ENCODE assay signal across 26 cellular contexts in the genomic region with DNA sequence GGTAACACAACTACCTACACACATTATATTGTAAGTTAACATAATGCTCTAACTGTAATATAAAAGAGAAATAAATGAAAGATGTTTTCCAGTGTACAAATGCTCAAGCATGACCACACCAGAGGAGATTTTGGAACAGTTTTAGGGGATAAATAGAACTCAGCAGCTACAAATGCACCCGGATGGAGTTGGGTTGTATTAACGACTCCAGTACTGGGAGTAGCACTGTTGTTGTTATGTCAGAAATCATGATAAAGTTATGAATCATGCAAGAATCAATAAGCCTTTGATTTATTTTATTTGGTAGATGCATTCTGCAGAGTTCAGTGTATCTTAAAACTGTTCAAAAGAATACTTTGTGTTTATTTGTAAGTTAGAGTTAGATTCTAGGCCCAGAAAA.
"Had no signal": no experiment of that assay in that cellular context is flagged by ENCODE, and none has a peak within 500 bp of the region (broad histone marks: within the 10 kb centered on the region; RNA-seq: fewer than 3 reads in every experiment).

No MANE protein-coding gene starts in this region.

- H3K79me2 ChIP-seq: hepatocyte had no signal

- ATAC-seq: activated naive CD4-positive, alpha-beta T cell treated with anti-CD3 and anti-CD28 coated beads, Interleukin-2, amount 50 U/mL, for 72 hours; activated T-helper 17 cell treated with anti-CD3 and anti-CD28 coated beads, Interleukin-2, amount 50 U/mL, for 72 hours; foreskin keratinocyte; left lung; natural killer cell; T-cell had no signal

- H3K4me2 ChIP-seq: hepatocyte had no signal

- H3K9me3 ChIP-seq: left lung, ovary, spleen, vagina had no signal

- DNase-seq: activated CD4-positive, CD25-positive, alpha-beta regulatory T cell treated with anti-CD3 and anti-CD28 coated beads, Interleukin-2, amount 50 U/mL, for 72 hours; activated T-cell treated with anti-CD3 and anti-CD28 coated beads, Interleukin-2, amount 50 U/mL, for 24 hours; aorta; brain microvascular endothelial cell; caudate nucleus; dermis blood vessel endothelial cell; effector CD8-positive, alpha-beta T cell; erythroblast; foreskin keratinocyte; glutamatergic neuron; immature natural killer cell; left lung; natural killer cell; ovary; spleen; stimulated activated CD4-positive, alpha-beta T cell treated with anti-CD3 and anti-CD28 coated beads, Interleukin-4, amount 100 ng/mL, for 24 hours; stimulated activated naive CD4-positive, alpha-beta T cell treated with Interleukin-2 at 50 U/mL for 16 hours; substantia nigra; T-cell; WERI-Rb-1 had no signal

- H3K4me3 ChIP-seq: hepatocyte, left lung, ovary, spleen, vagina had no signal

- H3K4me1 ChIP-seq: foreskin keratinocyte, spleen had no signal

- H3K27me3 ChIP-seq: brain microvascular endothelial cell, foreskin keratinocyte, hepatocyte, left lung, ovary, spleen, vagina had no signal

- H2AFZ ChIP-seq: hepatocyte had no signal

- H3K9me3 Mint-ChIP-seq: activated naive CD4-positive, alpha-beta T cell treated with anti-CD3 and anti-CD28 coated beads, Interleukin-2, amount 50 U/mL, for 72 hours; activated T-cell treated with anti-CD3 and anti-CD28 coated beads, Interleukin-2, amount 50 U/mL, for 24 hours; activated T-helper 17 cell treated with anti-CD3 and anti-CD28 coated beads, Interleukin-2, amount 50 U/mL, for 72 hours; immature natural killer cell; natural killer cell; T-cell; T-helper 2 cell treated with Interferon-gamma antibody and Interleukin-4, amounts not matched to agents 5 μg/mL and 100 μg/mL, for 36 hours; type B pancreatic cell had no signal

- H3K27me3 Mint-ChIP-seq: activated T-cell treated with anti-CD3 and anti-CD28 coated beads, Interleukin-2, amount 50 U/mL, for 24 hours; activated T-helper 17 cell treated with anti-CD3 and anti-CD28 coated beads, Interleukin-2, amount 50 U/mL, for 72 hours; T-cell; type B pancreatic cell had no signal

- H3K4me3 Mint-ChIP-seq: activated T-cell treated with anti-CD3 and anti-CD28 coated beads, Interleukin-2, amount 50 U/mL, for 24 hours; activated T-helper 17 cell treated with anti-CD3 and anti-CD28 coated beads, Interleukin-2, amount 50 U/mL, for 72 hours; immature natural killer cell; natural killer cell; T-cell; T-helper 2 cell treated with Interferon-gamma antibody and Interleukin-4, amounts not matched to agents 5 μg/mL and 100 μg/mL, for 36 hours; type B pancreatic cell had no signal

- H3K36me3 ChIP-seq: brain microvascular endothelial cell, ovary had no signal

- H3K27ac ChIP-seq: brain microvascular endothelial cell, foreskin keratinocyte, hepatocyte, left lung, spleen, vagina, WERI-Rb-1 had no signal

- H3K27ac Mint-ChIP-seq: activated naive CD4-positive, alpha-beta T cell treated with anti-CD3 and anti-CD28 coated beads, Interleukin-2, amount 50 U/mL, for 72 hours; activated T-cell treated with anti-CD3 and anti-CD28 coated beads, Interleukin-2, amount 50 U/mL, for 24 hours; activated T-helper 17 cell treated with anti-CD3 and anti-CD28 coated beads, Interleukin-2, amount 50 U/mL, for 72 hours; immature natural killer cell; natural killer cell; T-cell; T-helper 2 cell treated with Interferon-gamma antibody and Interleukin-4, amounts not matched to agents 5 μg/mL and 100 μg/mL, for 36 hours; type B pancreatic cell had no signal

- H3K36me3 Mint-ChIP-seq: activated naive CD4-positive, alpha-beta T cell treated with anti-CD3 and anti-CD28 coated beads, Interleukin-2, amount 50 U/mL, for 72 hours; immature natural killer cell; natural killer cell; T-cell had no signal

- H3K4me1 Mint-ChIP-seq: activated T-helper 17 cell treated with anti-CD3 and anti-CD28 coated beads, Interleukin-2, amount 50 U/mL, for 72 hours; immature natural killer cell; natural killer cell; T-cell had no signal
